Comparison of ENCODE assay signal across 8 cellular contexts in the genomic region with DNA sequence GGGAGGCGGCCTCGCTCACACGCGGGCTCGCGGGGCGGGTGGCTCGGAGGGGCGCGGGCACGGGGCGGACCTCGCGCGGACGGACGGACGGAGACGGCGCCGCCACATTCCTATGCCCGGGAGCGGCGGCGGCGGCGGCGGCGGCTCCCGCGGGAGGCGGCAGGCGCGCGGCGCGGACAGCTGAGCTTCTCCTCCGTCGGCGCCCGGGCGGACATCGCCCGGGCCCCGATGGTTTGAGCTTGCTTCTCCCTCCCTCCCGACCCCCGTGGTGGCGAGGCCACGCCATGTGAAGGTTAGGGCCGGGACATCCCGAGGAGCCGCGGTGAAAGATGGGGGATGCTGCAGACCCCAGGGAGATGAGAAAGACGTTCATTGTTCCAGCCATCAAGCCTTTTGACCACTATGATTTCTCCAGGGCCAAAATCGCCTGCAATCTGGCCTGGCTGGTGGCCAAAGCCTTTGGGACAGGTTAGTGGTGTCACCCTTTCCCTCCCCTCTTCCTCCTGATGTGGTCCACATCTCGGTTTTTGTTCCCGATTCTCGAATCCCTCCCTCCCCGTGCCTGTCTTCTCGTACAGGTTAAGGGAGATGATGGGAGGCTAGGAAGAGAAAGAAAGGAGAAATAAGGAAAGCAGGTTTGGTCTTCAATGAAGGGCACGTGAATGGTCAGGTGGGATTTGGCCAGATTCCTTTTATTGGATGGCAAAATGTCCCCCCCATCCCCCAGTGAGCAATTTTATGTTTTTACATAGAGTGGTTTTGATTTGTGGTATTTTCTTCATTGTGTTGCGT. TPM values are rescaled to one million over a fixed set of nuclear protein-coding genes. Genes with fewer than 3 reads are reported as not detected.
DNase-seq lines count a peak whose midpoint lies in the region; ATAC-seq and TF ChIP-seq lines count a peak whose summit lies in the region.

No MANE protein-coding gene starts in this region.

- H3K4me1 ChIP-seq in smooth muscle cell (ENCODE audit: low read depth): peaks cover 25% of the 10 kb centered on the region

- no peaks in the 10 kb centered on the region for H3F3A ChIP-seq in smooth muscle cell (ENCODE audit: low read depth)

- peak overlapping the region; percentile 88 for H3K4me2 ChIP-seq in smooth muscle cell

- in situ Hi-C loops in brain microvascular endothelial cell (cut with HindIII; ENCODE audit: low pct_ligation_motif_present, low sequenced_read_pairs): no loop called here

- peaks cover 51% of the 10 kb centered on the region for H4K20me1 ChIP-seq in smooth muscle cell (ENCODE audit: low read depth)

- peak overlapping the region; percentile 92 for H3K4me3 ChIP-seq in brain microvascular endothelial cell (ENCODE audit: low read depth, low read length)
- H3K4me3 ChIP-seq in smooth muscle cell: peak overlapping the region; percentile 71

- H3K36me3 ChIP-seq in brain microvascular endothelial cell (replicated peaks): no peaks in the 10 kb centered on the region
- H3K36me3 ChIP-seq in smooth muscle cell (ENCODE audit: low read depth): no peaks in the 10 kb centered on the region

- peak; percentile 29 for DNase-seq in EL
- DNase-seq in LoVo (ENCODE audit: low spot score): peak; percentile 65
- DNase-seq in brain microvascular endothelial cell: no peak
- peak; percentile 56 for DNase-seq in islet precursor cell
- DNase-seq in smooth muscle cell (lab: John Stamatoyannopoulos, UW; ENCODE audit: unreplicated experiment): no peak
- DNase-seq in GM19240 (ENCODE audit: insufficient read length, low spot score): no peak
- DNase-seq in HUDEP-2 (lab: John Stamatoyannopoulos, UW; ENCODE audit: unreplicated experiment in 76 of 76): no peak

- H3K27me3 ChIP-seq in brain microvascular endothelial cell (replicated peaks) (no peaks in the 10 kb centered on the region), smooth muscle cell (ENCODE audit: low read depth) (no peaks in the 10 kb centered on the region)

- TF ChIP-seq CTCF in brain microvascular endothelial cell (IDR thresholded peaks at IDR 0.05; ENCODE audit: low read depth, low read length, missing control alignments) (no peak), smooth muscle cell (IDR thresholded peaks at IDR 0.05; ENCODE audit: borderline replicate concordance, insufficient read depth, poor library complexity, severe bottlenecking) (no peak)

- peaks cover 52% of the 10 kb centered on the region for H3K79me2 ChIP-seq in smooth muscle cell (ENCODE audit: low read depth)

- H3K9ac ChIP-seq in smooth muscle cell (ENCODE audit: low read depth): peak overlapping the region; percentile 98

- 1% methylated on average over 19 of the region's 62 CpGs for WGBS in smooth muscle cell (ENCODE audit: low lambda C conversion rate)

- peak overlapping the region; percentile 40 for H2AFZ ChIP-seq in smooth muscle cell (ENCODE audit: low read depth)

- H3K27ac ChIP-seq in brain microvascular endothelial cell: peak overlapping the region; percentile 90
- H3K27ac ChIP-seq in smooth muscle cell (ENCODE audit: low read depth): peak overlapping the region; percentile 99

- H3K9me3 ChIP-seq in smooth muscle cell (replicated peaks; ENCODE audit: low read depth): no peaks in the 10 kb centered on the region

- peak; percentile 47 for ATAC-seq in GM21619 (IDR thresholded peaks at IDR 0.05; ENCODE audit: unreplicated experiment)

RNA-seq across cellular contexts. Expression of a gene that starts 1.0 kb away (rescaled TPM):
- 57.5 and 61.1 TPM in 2 replicates for total RNA-seq in smooth muscle cell
- polyA plus RNA-seq in smooth muscle cell: 12.9 and 20.5 TPM in 2 replicates

Comparison
In these comparisons a context has a peak if more than half of its experiments do, and no peak if none do; other contexts are left out.
1. DNase-seq: peak in EL (single experiment), LoVo (single experiment) and islet precursor cell (single experiment); none in brain microvascular endothelial cell (single experiment), smooth muscle cell (single experiment), GM19240 (single experiment) and HUDEP-2 (0 of 76).